In genomic region chr6:37212268-37212667, GRCh38 we compare ENCODE assay signal across 34 cellular contexts. TPM values are rescaled to one million over a fixed set of nuclear protein-coding genes. Genes with fewer than 3 reads are reported as not detected.
"Had no signal": no experiment of that assay in that cellular context is flagged by ENCODE, and none has a peak within 500 bp of the region (broad histone marks: within the 10 kb centered on the region; RNA-seq: fewer than 3 reads in every experiment).

No MANE protein-coding gene starts in this region.

- H3K4me1 ChIP-seq: ascending aorta, breast epithelium, colonic mucosa had no signal

- H3K27me3 ChIP-seq: ascending aorta, breast epithelium, cardiac muscle cell, colonic mucosa, dorsolateral prefrontal cortex, esophagus squamous epithelium had no signal

- H3K27ac Mint-ChIP-seq: activated B cell treated with CpG ODN at 0.5 μM for 24 hours; activated CD8-positive, alpha-beta T cell treated with anti-CD3 and anti-CD28 coated beads for 36 hours; activated naive CD4-positive, alpha-beta T cell treated with anti-CD3 and anti-CD28 coated beads, Interleukin-2, amount 10 ng/mL, durations not matched to agents 7 days and 5 days; activated naive CD4-positive, alpha-beta T cell treated with anti-CD3 and anti-CD28 coated beads, Interleukin-2, amount 50 U/mL, for 72 hours; activated T-cell treated with anti-CD3 and anti-CD28 coated beads, Interleukin-2, amount 50 U/mL, for 24 hours; activated T-cell treated with anti-CD3 and anti-CD28 coated beads, Interleukin-2, amount 50 U/mL, for 72 hours; brain; T-helper 17 cell; T-helper 2 cell treated with Interferon-gamma antibody and Interleukin-4, amounts not matched to agents 5 μg/mL and 100 μg/mL, for 36 hours had no signal

- DNase-seq: activated B cell treated with CpG ODN at 0.5 μM for 24 hours; activated CD4-positive, alpha-beta T cell treated with anti-CD3 and anti-CD28 coated beads for 48 hours; activated CD4-positive, alpha-beta T cell treated with anti-CD3 and anti-CD28 coated beads, Interleukin-2, amount 50 U/mL, for 1 hour; activated CD4-positive, alpha-beta T cell treated with anti-CD3 and anti-CD28 coated beads, Interleukin-2, amount 50 U/mL, for 48 hours; activated CD8-positive, alpha-beta memory T cell treated with anti-CD3 and anti-CD28 coated beads for 24 hours; activated CD8-positive, alpha-beta memory T cell treated with anti-CD3 and anti-CD28 coated beads, Interleukin-2, amount 50 U/mL, for 4 hours; activated CD8-positive, alpha-beta T cell treated with anti-CD3 and anti-CD28 coated beads for 36 hours; activated gamma-delta T cell; activated naive CD4-positive, alpha-beta T cell; activated naive CD4-positive, alpha-beta T cell treated with anti-CD3 and anti-CD28 coated beads, Interleukin-2, amount 10 ng/mL, durations not matched to agents 7 days and 5 days; activated naive CD8-positive, alpha-beta T cell treated with anti-CD3 and anti-CD28 coated beads, Interleukin-2, amount 10 ng/mL, durations not matched to agents 7 days and 5 days; activated T-cell treated with anti-CD3 and anti-CD28 coated beads for 4 hours; activated T-cell treated with anti-CD3 and anti-CD28 coated beads, Interleukin-2, amount 50 U/mL, for 24 hours; activated T-cell treated with anti-CD3 and anti-CD28 coated beads, Interleukin-2, amount 50 U/mL, for 72 hours; central memory CD4-positive, alpha-beta T cell; cerebellar nuclear complex; colonic mucosa; dorsolateral prefrontal cortex; effector memory CD4-positive, alpha-beta T cell; esophagus squamous epithelium; foreskin melanocyte; head of caudate nucleus; T-helper 1 cell; T-helper 17 cell; T1000; WERI-Rb-1 had no signal

- H3K27me3 Mint-ChIP-seq: activated B cell treated with CpG ODN at 0.5 μM for 24 hours; activated CD8-positive, alpha-beta T cell treated with anti-CD3 and anti-CD28 coated beads for 36 hours; activated naive CD4-positive, alpha-beta T cell treated with anti-CD3 and anti-CD28 coated beads, Interleukin-2, amount 10 ng/mL, durations not matched to agents 7 days and 5 days; activated naive CD8-positive, alpha-beta T cell treated with anti-CD3 and anti-CD28 coated beads, Interleukin-2, amount 10 ng/mL, durations not matched to agents 7 days and 5 days; activated T-cell treated with anti-CD3 and anti-CD28 coated beads, Interleukin-2, amount 50 U/mL, for 24 hours; T-helper 17 cell had no signal

- H3K9me3 Mint-ChIP-seq: activated B cell treated with CpG ODN at 0.5 μM for 24 hours; activated CD8-positive, alpha-beta T cell treated with anti-CD3 and anti-CD28 coated beads for 36 hours; activated naive CD4-positive, alpha-beta T cell treated with anti-CD3 and anti-CD28 coated beads, Interleukin-2, amount 10 ng/mL, durations not matched to agents 7 days and 5 days; activated naive CD4-positive, alpha-beta T cell treated with anti-CD3 and anti-CD28 coated beads, Interleukin-2, amount 50 U/mL, for 72 hours; activated naive CD8-positive, alpha-beta T cell treated with anti-CD3 and anti-CD28 coated beads, Interleukin-2, amount 10 ng/mL, durations not matched to agents 7 days and 5 days; activated T-cell treated with anti-CD3 and anti-CD28 coated beads, Interleukin-2, amount 50 U/mL, for 24 hours; activated T-cell treated with anti-CD3 and anti-CD28 coated beads, Interleukin-2, amount 50 U/mL, for 72 hours; T-helper 2 cell treated with Interferon-gamma antibody and Interleukin-4, amounts not matched to agents 5 μg/mL and 100 μg/mL, for 36 hours had no signal

- H3K36me3 ChIP-seq: ascending aorta, breast epithelium, cardiac muscle cell, colonic mucosa, esophagus squamous epithelium, WERI-Rb-1 had no signal

- H3K27ac ChIP-seq: ascending aorta, breast epithelium, cardiac muscle cell, colonic mucosa, dorsolateral prefrontal cortex, epithelial cell of prostate, esophagus squamous epithelium, WERI-Rb-1 had no signal

- H3K9me3 ChIP-seq: ascending aorta, breast epithelium, colonic mucosa, esophagus squamous epithelium had no signal

- H3K4me3 ChIP-seq: ascending aorta, breast epithelium, cardiac muscle cell, colonic mucosa, dorsolateral prefrontal cortex, esophagus squamous epithelium had no signal

- H3K4me3 Mint-ChIP-seq: activated B cell treated with CpG ODN at 0.5 μM for 24 hours; activated CD8-positive, alpha-beta T cell treated with anti-CD3 and anti-CD28 coated beads for 36 hours; activated naive CD4-positive, alpha-beta T cell treated with anti-CD3 and anti-CD28 coated beads, Interleukin-2, amount 10 ng/mL, durations not matched to agents 7 days and 5 days; activated naive CD8-positive, alpha-beta T cell treated with anti-CD3 and anti-CD28 coated beads, Interleukin-2, amount 10 ng/mL, durations not matched to agents 7 days and 5 days; activated T-cell treated with anti-CD3 and anti-CD28 coated beads, Interleukin-2, amount 50 U/mL, for 24 hours; activated T-cell treated with anti-CD3 and anti-CD28 coated beads, Interleukin-2, amount 50 U/mL, for 72 hours; brain; T-helper 17 cell; T-helper 2 cell treated with Interferon-gamma antibody and Interleukin-4, amounts not matched to agents 5 μg/mL and 100 μg/mL, for 36 hours had no signal

- H3K36me3 Mint-ChIP-seq: activated naive CD4-positive, alpha-beta T cell treated with anti-CD3 and anti-CD28 coated beads, Interleukin-2, amount 50 U/mL, for 72 hours; brain had no signal

- ATAC-seq: activated CD4-positive, CD25-positive, alpha-beta regulatory T cell treated with anti-CD3 and anti-CD28 coated beads, Interleukin-2, amount 50 U/mL, for 24 hours; activated CD8-positive, alpha-beta T cell treated with anti-CD3 and anti-CD28 coated beads for 36 hours; activated naive CD4-positive, alpha-beta T cell treated with anti-CD3 and anti-CD28 coated beads, Interleukin-2, amount 50 U/mL, for 72 hours; activated T-cell treated with anti-CD3 and anti-CD28 coated beads, Interleukin-2, amount 50 U/mL, for 72 hours; T-helper 17 cell had no signal

RNA-seq across cellular contexts. Expression of gene TMEM217, which starts 45.7 kb away (rescaled TPM):
- total RNA-seq: ascending aorta had no signal
